ENCODE assay signal across 1 cellular context in the genomic region with DNA sequence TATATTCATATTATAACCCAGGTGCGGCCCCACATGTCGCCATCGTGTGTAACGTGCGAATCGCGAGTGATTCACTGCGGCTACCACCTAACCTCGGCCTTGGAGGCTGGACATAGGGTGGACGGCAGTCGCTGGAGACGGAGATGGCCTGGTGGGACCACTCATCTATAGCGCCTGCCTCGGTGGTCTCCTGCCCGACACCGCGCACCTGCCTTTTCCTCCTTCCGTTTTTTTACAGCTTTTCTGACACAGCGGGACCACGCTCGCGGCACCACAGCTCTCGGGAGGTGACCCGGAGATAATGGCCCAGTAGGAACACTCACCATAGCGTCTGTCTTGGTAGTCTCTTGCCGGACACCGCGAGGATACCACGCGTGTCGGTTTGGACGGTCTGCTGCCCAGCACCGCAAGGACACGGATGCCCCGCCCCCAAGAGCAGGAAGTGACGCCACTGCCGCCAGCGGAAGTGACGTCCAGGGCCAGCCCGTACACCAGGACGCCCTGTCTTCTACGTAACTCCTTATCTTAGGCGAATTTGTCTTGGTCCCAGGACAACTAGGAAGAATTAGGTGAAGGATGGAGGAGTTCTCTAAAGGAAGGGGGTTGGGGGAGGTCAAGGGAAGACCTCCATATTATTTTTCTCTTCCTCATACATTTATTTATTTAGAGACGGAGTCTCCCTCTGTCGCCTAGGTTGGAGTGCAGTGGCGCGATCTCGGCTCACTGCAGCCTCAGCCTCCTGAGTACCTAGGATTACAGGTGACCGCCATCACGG.
TF ChIP-seq lines count a peak whose summit lies in the region.

No MANE protein-coding gene starts in this region.

TF ChIP-seq in H1, 55 proteins besides CTCF, POLR2A, EP300 and RAD21:
- no peak for TF ChIP-seq CEBPB (IDR thresholded peaks at IDR 0.05; ENCODE audit: low read depth, low read length)
- no peak for TF ChIP-seq JUN (IDR thresholded peaks at IDR 0.05; ENCODE audit: low read depth, low read length)
- TF ChIP-seq CHD1 (IDR thresholded peaks at IDR 0.05; ENCODE audit: low read depth, low read length) = no peak
- TF ChIP-seq TCF12 (IDR thresholded peaks at IDR 0.05; ENCODE audit: low read depth, low read length) = no peak
- no peak for TF ChIP-seq EGR1 (IDR thresholded peaks at IDR 0.05; ENCODE audit: borderline replicate concordance, low read depth, low read length)
- peak; percentile 57; the same call in 1 of the 2 replicates for TF ChIP-seq TAF1 (IDR thresholded peaks at IDR 0.05; ENCODE audit: low read depth, low read length)
- TF ChIP-seq BCL11A (IDR thresholded peaks at IDR 0.05; ENCODE audit: low read depth in 2 of 2, low read length in 2 of 2) = no peak
- TF ChIP-seq BACH1 (IDR thresholded peaks at IDR 0.05; ENCODE audit: low read length) = no peak
- TF ChIP-seq CREB1 (IDR thresholded peaks at IDR 0.05) = peak; percentile 97
- no peak for TF ChIP-seq BRCA1 (IDR thresholded peaks at IDR 0.05; ENCODE audit: low read depth, low read length)
- no peak for TF ChIP-seq SP2 (IDR thresholded peaks at IDR 0.05; ENCODE audit: low read length)
- TF ChIP-seq, protein P1, sequence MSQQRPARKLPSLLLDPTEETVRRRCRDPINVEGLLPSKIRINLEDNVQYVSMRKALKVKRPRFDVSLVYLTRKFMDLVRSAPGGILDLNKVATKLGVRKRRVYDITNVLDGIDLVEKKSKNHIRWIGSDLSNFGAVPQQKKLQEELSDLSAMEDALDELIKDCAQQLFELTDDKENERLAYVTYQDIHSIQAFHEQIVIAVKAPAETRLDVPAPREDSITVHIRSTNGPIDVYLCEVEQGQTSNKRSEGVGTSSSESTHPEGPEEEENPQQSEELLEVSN (IDR thresholded peaks at IDR 0.05) = no peak
- no peak for TF ChIP-seq JUND (IDR thresholded peaks at IDR 0.05; ENCODE audit: low read length)
- TF ChIP-seq, protein P2, sequence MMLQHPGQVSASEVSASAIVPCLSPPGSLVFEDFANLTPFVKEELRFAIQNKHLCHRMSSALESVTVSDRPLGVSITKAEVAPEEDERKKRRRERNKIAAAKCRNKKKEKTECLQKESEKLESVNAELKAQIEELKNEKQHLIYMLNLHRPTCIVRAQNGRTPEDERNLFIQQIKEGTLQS (IDR thresholded peaks at IDR 0.05; ENCODE audit: insufficient read depth, low read depth, low read length) = no peak
- no peak for TF ChIP-seq SUZ12 (IDR thresholded peaks at IDR 0.05; ENCODE audit: low read length)
- TF ChIP-seq ASH2L (IDR thresholded peaks at IDR 0.05; ENCODE audit: low read length) = no peak
- no peak for TF ChIP-seq SIRT6 (IDR thresholded peaks at IDR 0.05; ENCODE audit: low read length)
- TF ChIP-seq RBBP5 (IDR thresholded peaks at IDR 0.05; ENCODE audit: borderline replicate concordance, low read depth, low read length) = no peak
- no peak for TF ChIP-seq GTF2F1 (IDR thresholded peaks at IDR 0.05; ENCODE audit: borderline replicate concordance, low read depth, low read length)
- TF ChIP-seq, protein P3, sequence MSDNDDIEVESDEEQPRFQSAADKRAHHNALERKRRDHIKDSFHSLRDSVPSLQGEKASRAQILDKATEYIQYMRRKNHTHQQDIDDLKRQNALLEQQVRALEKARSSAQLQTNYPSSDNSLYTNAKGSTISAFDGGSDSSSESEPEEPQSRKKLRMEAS (IDR thresholded peaks at IDR 0.05) = peak; percentile 53
- peak; percentile 92 for TF ChIP-seq GABPA (IDR thresholded peaks at IDR 0.05; ENCODE audit: borderline replicate concordance, insufficient read depth, low read length)
- TF ChIP-seq, protein P4, sequence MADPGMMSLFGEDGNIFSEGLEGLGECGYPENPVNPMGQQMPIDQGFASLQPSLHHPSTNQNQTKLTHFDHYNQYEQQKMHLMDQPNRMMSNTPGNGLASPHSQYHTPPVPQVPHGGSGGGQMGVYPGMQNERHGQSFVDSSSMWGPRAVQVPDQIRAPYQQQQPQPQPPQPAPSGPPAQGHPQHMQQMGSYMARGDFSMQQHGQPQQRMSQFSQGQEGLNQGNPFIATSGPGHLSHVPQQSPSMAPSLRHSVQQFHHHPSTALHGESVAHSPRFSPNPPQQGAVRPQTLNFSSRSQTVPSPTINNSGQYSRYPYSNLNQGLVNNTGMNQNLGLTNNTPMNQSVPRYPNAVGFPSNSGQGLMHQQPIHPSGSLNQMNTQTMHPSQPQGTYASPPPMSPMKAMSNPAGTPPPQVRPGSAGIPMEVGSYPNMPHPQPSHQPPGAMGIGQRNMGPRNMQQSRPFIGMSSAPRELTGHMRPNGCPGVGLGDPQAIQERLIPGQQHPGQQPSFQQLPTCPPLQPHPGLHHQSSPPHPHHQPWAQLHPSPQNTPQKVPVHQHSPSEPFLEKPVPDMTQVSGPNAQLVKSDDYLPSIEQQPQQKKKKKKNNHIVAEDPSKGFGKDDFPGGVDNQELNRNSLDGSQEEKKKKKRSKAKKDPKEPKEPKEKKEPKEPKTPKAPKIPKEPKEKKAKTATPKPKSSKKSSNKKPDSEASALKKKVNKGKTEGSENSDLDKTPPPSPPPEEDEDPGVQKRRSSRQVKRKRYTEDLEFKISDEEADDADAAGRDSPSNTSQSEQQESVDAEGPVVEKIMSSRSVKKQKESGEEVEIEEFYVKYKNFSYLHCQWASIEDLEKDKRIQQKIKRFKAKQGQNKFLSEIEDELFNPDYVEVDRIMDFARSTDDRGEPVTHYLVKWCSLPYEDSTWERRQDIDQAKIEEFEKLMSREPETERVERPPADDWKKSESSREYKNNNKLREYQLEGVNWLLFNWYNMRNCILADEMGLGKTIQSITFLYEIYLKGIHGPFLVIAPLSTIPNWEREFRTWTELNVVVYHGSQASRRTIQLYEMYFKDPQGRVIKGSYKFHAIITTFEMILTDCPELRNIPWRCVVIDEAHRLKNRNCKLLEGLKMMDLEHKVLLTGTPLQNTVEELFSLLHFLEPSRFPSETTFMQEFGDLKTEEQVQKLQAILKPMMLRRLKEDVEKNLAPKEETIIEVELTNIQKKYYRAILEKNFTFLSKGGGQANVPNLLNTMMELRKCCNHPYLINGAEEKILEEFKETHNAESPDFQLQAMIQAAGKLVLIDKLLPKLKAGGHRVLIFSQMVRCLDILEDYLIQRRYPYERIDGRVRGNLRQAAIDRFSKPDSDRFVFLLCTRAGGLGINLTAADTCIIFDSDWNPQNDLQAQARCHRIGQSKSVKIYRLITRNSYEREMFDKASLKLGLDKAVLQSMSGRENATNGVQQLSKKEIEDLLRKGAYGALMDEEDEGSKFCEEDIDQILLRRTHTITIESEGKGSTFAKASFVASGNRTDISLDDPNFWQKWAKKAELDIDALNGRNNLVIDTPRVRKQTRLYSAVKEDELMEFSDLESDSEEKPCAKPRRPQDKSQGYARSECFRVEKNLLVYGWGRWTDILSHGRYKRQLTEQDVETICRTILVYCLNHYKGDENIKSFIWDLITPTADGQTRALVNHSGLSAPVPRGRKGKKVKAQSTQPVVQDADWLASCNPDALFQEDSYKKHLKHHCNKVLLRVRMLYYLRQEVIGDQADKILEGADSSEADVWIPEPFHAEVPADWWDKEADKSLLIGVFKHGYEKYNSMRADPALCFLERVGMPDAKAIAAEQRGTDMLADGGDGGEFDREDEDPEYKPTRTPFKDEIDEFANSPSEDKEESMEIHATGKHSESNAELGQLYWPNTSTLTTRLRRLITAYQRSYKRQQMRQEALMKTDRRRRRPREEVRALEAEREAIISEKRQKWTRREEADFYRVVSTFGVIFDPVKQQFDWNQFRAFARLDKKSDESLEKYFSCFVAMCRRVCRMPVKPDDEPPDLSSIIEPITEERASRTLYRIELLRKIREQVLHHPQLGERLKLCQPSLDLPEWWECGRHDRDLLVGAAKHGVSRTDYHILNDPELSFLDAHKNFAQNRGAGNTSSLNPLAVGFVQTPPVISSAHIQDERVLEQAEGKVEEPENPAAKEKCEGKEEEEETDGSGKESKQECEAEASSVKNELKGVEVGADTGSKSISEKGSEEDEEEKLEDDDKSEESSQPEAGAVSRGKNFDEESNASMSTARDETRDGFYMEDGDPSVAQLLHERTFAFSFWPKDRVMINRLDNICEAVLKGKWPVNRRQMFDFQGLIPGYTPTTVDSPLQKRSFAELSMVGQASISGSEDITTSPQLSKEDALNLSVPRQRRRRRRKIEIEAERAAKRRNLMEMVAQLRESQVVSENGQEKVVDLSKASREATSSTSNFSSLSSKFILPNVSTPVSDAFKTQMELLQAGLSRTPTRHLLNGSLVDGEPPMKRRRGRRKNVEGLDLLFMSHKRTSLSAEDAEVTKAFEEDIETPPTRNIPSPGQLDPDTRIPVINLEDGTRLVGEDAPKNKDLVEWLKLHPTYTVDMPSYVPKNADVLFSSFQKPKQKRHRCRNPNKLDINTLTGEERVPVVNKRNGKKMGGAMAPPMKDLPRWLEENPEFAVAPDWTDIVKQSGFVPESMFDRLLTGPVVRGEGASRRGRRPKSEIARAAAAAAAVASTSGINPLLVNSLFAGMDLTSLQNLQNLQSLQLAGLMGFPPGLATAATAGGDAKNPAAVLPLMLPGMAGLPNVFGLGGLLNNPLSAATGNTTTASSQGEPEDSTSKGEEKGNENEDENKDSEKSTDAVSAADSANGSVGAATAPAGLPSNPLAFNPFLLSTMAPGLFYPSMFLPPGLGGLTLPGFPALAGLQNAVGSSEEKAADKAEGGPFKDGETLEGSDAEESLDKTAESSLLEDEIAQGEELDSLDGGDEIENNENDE (IDR thresholded peaks at IDR 0.05; ENCODE audit: insufficient replicate concordance, low read length) = no peak
- TF ChIP-seq RFX5 (IDR thresholded peaks at IDR 0.05; ENCODE audit: borderline replicate concordance, low read depth, low read length) = no peak
- no peak for TF ChIP-seq NRF1 (IDR thresholded peaks at IDR 0.05; ENCODE audit: low read depth, low read length)
- no peak for TF ChIP-seq ZNF274 (IDR thresholded peaks at IDR 0.05; ENCODE audit: borderline replicate concordance, extremely low read depth, low read length)
- peak in 1 of 2 experiments; percentile 73; a peak in 1 of 4 replicates for TF ChIP-seq HDAC2 (IDR thresholded peaks at IDR 0.05; ENCODE audit: borderline replicate concordance in 1 of 2, low read depth in 2 of 2, low read length in 2 of 2)
- no peak for TF ChIP-seq SP1 (IDR thresholded peaks at IDR 0.05; ENCODE audit: low read depth, low read length)
- TF ChIP-seq YY1 (IDR thresholded peaks at IDR 0.05; ENCODE audit: low read depth, low read length) = no peak
- TF ChIP-seq SRF (IDR thresholded peaks at IDR 0.05; ENCODE audit: low read depth, low read length) = no peak
- no peak for TF ChIP-seq MAFK (IDR thresholded peaks at IDR 0.05; ENCODE audit: low read depth, low read length)
- no peak for TF ChIP-seq CTBP2 (IDR thresholded peaks at IDR 0.05; ENCODE audit: borderline replicate concordance, insufficient read depth, insufficient read length, low read length)
- TF ChIP-seq HDAC6 (IDR thresholded peaks at IDR 0.05; ENCODE audit: low read depth, low read length) = no peak
- peak; percentile 72; the same call in 1 of the 2 replicates for TF ChIP-seq TBP (IDR thresholded peaks at IDR 0.05; ENCODE audit: low read depth, low read length)
- no peak for TF ChIP-seq KDM5A (IDR thresholded peaks at IDR 0.05; ENCODE audit: low read length)
- TF ChIP-seq RXRA (IDR thresholded peaks at IDR 0.05; ENCODE audit: insufficient read depth, low read depth, low read length) = no peak
- no peak for TF ChIP-seq EZH2 (IDR thresholded peaks at IDR 0.05; ENCODE audit: low read depth, low read length, severe bottlenecking)
- TF ChIP-seq TAF7 (optimal IDR thresholded peaks at IDR 0.05; ENCODE audit: borderline replicate concordance, low read depth, low read length) = peak; percentile 68
- 0 out of 4 replicates have a peak, but pooled peaks of 1 of the 2 experiments have one; percentile 24 for TF ChIP-seq SIN3A (conservative IDR thresholded peaks at IDR 0.05 in 1 of 2, IDR thresholded peaks at IDR 0.05 in 1 of 2; ENCODE audit: low read depth in 1 of 2, low read length in 2 of 2)
- no peak for TF ChIP-seq CHD2 (IDR thresholded peaks at IDR 0.05; ENCODE audit: low read length)
- TF ChIP-seq PHF8 (conservative IDR thresholded peaks at IDR 0.05; ENCODE audit: low read depth, low read length) = peak; percentile 41; the same call in 1 of the 2 replicates
- peak; percentile 46 for TF ChIP-seq KDM4A (IDR thresholded peaks at IDR 0.05; ENCODE audit: low read depth, low read length, severe bottlenecking)
- TF ChIP-seq, protein P5, sequence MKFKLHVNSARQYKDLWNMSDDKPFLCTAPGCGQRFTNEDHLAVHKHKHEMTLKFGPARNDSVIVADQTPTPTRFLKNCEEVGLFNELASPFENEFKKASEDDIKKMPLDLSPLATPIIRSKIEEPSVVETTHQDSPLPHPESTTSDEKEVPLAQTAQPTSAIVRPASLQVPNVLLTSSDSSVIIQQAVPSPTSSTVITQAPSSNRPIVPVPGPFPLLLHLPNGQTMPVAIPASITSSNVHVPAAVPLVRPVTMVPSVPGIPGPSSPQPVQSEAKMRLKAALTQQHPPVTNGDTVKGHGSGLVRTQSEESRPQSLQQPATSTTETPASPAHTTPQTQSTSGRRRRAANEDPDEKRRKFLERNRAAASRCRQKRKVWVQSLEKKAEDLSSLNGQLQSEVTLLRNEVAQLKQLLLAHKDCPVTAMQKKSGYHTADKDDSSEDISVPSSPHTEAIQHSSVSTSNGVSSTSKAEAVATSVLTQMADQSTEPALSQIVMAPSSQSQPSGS (IDR thresholded peaks at IDR 0.05; ENCODE audit: low read length) = no peak
- no peak for TF ChIP-seq CBX5 (IDR thresholded peaks at IDR 0.05; ENCODE audit: low read depth, low read length)
- TF ChIP-seq TEAD4 (IDR thresholded peaks at IDR 0.05; ENCODE audit: low read depth, low read length) = no peak
- TF ChIP-seq RNF2 (IDR thresholded peaks at IDR 0.05; ENCODE audit: borderline replicate concordance, low read depth, low read length, missing control alignments, poor library complexity, severe bottlenecking) = no peak
- TF ChIP-seq SAP30 (IDR thresholded peaks at IDR 0.05; ENCODE audit: insufficient read depth, insufficient replicate concordance, low read length) = peak; percentile 68
- no peak for TF ChIP-seq POU5F1 (IDR thresholded peaks at IDR 0.05; ENCODE audit: low read depth, low read length)
- TF ChIP-seq SP4 (IDR thresholded peaks at IDR 0.05; ENCODE audit: low read length) = no peak
- no peak for TF ChIP-seq FOSL1 (IDR thresholded peaks at IDR 0.05; ENCODE audit: insufficient read depth, low read depth, low read length)
- TF ChIP-seq CBX8 (IDR thresholded peaks at IDR 0.05; ENCODE audit: borderline replicate concordance, low read depth, low read length) = no peak
- TF ChIP-seq, protein P6, sequence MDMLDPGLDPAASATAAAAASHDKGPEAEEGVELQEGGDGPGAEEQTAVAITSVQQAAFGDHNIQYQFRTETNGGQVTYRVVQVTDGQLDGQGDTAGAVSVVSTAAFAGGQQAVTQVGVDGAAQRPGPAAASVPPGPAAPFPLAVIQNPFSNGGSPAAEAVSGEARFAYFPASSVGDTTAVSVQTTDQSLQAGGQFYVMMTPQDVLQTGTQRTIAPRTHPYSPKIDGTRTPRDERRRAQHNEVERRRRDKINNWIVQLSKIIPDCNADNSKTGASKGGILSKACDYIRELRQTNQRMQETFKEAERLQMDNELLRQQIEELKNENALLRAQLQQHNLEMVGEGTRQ (IDR thresholded peaks at IDR 0.05; ENCODE audit: low read length) = no peak
- no peak for TF ChIP-seq SIX5 (IDR thresholded peaks at IDR 0.05; ENCODE audit: low read depth, low read length)
- TF ChIP-seq POLR2AphosphoS5 (IDR thresholded peaks at IDR 0.05; ENCODE audit: low read depth, low read length) = peak; percentile 84
- no peak for TF ChIP-seq NANOG (IDR thresholded peaks at IDR 0.05; ENCODE audit: insufficient read depth, low read depth, low read length, poor library complexity, severe bottlenecking)
- no peak for TF ChIP-seq KDM1A (IDR thresholded peaks at IDR 0.05; ENCODE audit: borderline replicate concordance, low read length)
